ENCODE assay signal across 8 cellular contexts in genomic region chr11:6480299-6480914, GRCh38. TPM values are rescaled to one million over a fixed set of nuclear protein-coding genes. Genes with fewer than 3 reads are reported as not detected.
DNase-seq lines count a peak whose midpoint lies in the region; ATAC-seq and TF ChIP-seq lines count a peak whose summit lies in the region.

No MANE protein-coding gene starts in this region.

- peak overlapping the region; percentile 93 for H3K27ac Mint-ChIP-seq in activated CD4-positive, alpha-beta T cell treated with anti-CD3 and anti-CD28 coated beads, Interleukin-2, amount 10 ng/mL, durations not matched to agents 7 days and 5 days

- CTCF ChIA-PET in activated CD4-positive, alpha-beta T cell treated with anti-CD3 and anti-CD28 coated beads, Interleukin-2, amount 10 ng/mL, durations not matched to agents 7 days and 5 days (lab: Charles Lee) = no interaction called here

- in situ Hi-C loops in astrocyte of the cerebellum (cut with HindIII; ENCODE audit: low sequenced_read_pairs) = no loop called here

- WGBS in liver = 66% methylated on average over 9 of the region's 9 CpGs

- ATAC-seq in HG03432 (IDR thresholded peaks at IDR 0.05; ENCODE audit: unreplicated experiment) (no peak), GM18517 (IDR thresholded peaks at IDR 0.05; ENCODE audit: unreplicated experiment) (no peak)

- H3K36me3 ChIP-seq in liver (ENCODE audit: control insufficient read depth in 4 of 4, insufficient read depth in 3 of 4, low read depth in 1 of 4, low read length in 3 of 4) (peaks cover 6 to 48% (median 26%) of the 10 kb centered on the region in 4 donors), tibial artery (peaks cover 11 to 57% (median 32%) of the 10 kb centered on the region in 3 donors)

- intact Hi-C loops in tibial artery (cut with DNase I; ENCODE audit: low total_unique reads) = loop anchor here (5.0 kb wide), 1 partner anchor 127 kb away; no protein-coding TSS in a partner anchor

- no peaks in the 10 kb centered on the region for H3K9me3 Mint-ChIP-seq in activated CD4-positive, alpha-beta T cell treated with anti-CD3 and anti-CD28 coated beads, Interleukin-2, amount 10 ng/mL, durations not matched to agents 7 days and 5 days

- H3K9me3 ChIP-seq in liver (ENCODE audit: control insufficient read depth in 4 of 4, low read length in 3 of 4) (no peaks in the 10 kb centered on the region), tibial artery (no peaks in the 10 kb centered on the region)

- H3K27me3 ChIP-seq in liver (ENCODE audit: control insufficient read depth in 4 of 4, insufficient read depth in 4 of 4, low read length in 3 of 4) = no peaks in the 10 kb centered on the region
- no peaks in the 10 kb centered on the region for H3K27me3 ChIP-seq in tibial artery

- H3K27ac ChIP-seq in liver (ENCODE audit: low read depth in 1 of 2, low read length in 2 of 2) (peak overlapping the region; percentile 90 to 91), tibial artery (peak overlapping the region; percentile 88 to 91)

- peak overlapping the region; percentile 82 for H3K4me3 Mint-ChIP-seq in activated CD4-positive, alpha-beta T cell treated with anti-CD3 and anti-CD28 coated beads, Interleukin-2, amount 10 ng/mL, durations not matched to agents 7 days and 5 days

- H3K36me3 Mint-ChIP-seq in activated CD4-positive, alpha-beta T cell treated with anti-CD3 and anti-CD28 coated beads, Interleukin-2, amount 10 ng/mL, durations not matched to agents 7 days and 5 days (ENCODE audit: low read depth) = peaks cover 30% of the 10 kb centered on the region

- no peaks in the 10 kb centered on the region for H3K27me3 Mint-ChIP-seq in activated CD4-positive, alpha-beta T cell treated with anti-CD3 and anti-CD28 coated beads, Interleukin-2, amount 10 ng/mL, durations not matched to agents 7 days and 5 days

- H3K4me1 ChIP-seq in liver (ENCODE audit: control insufficient read depth in 4 of 4, insufficient read depth in 4 of 4, low read length in 3 of 4) (peaks cover 6 to 38% (median 26%) of the 10 kb centered on the region in 4 donors), tibial artery (peaks cover 0 to 35% (median 27%) of the 10 kb centered on the region in 4 donors)

- TF ChIP-seq CTCF in astrocyte of the cerebellum (IDR thresholded peaks at IDR 0.05; ENCODE audit: low read depth, low read length, missing control alignments) = no peak
- TF ChIP-seq CTCF in liver (IDR thresholded peaks at IDR 0.05; ENCODE audit: low read depth, low read length, missing input control) = no peak
- no peak for TF ChIP-seq CTCF in tibial artery (IDR thresholded peaks at IDR 0.05)

- H3K9ac ChIP-seq in liver (ENCODE audit: low read depth in 1 of 2, low read length in 2 of 2) = peak overlapping the region; percentile 94 to 96

- TF ChIP-seq RAD21 in liver (IDR thresholded peaks at IDR 0.05) = no peak

- H3K4me1 Mint-ChIP-seq in activated CD4-positive, alpha-beta T cell treated with anti-CD3 and anti-CD28 coated beads, Interleukin-2, amount 10 ng/mL, durations not matched to agents 7 days and 5 days = peaks cover 37% of the 10 kb centered on the region

- POLR2A ChIA-PET in activated CD4-positive, alpha-beta T cell treated with anti-CD3 and anti-CD28 coated beads, Interleukin-2, amount 10 ng/mL, durations not matched to agents 7 days and 5 days (lab: Charles Lee) = no interaction called here

- no peak for DNase-seq in activated CD4-positive, alpha-beta T cell treated with anti-CD3 and anti-CD28 coated beads, Interleukin-2, amount 10 ng/mL, durations not matched to agents 7 days and 5 days
- DNase-seq in activated CD4-positive, alpha-beta T cell treated with anti-CD3 and anti-CD28 coated beads for 4 hours = no peak
- DNase-seq in astrocyte of the cerebellum (ENCODE audit: low read depth) (no peak), tibial artery (no peak), foreskin melanocyte (no peak)

- H3K4me3 ChIP-seq in astrocyte of the cerebellum (ENCODE audit: low read depth, low read length) (peak overlapping the region; percentile 86), liver (ENCODE audit: low read depth in 1 of 3, low read length in 3 of 3) (peak overlapping the region; percentile 71 to 100 (median 80)), tibial artery (peak overlapping the region; percentile 73 to 88)

TF ChIP-seq in liver, 16 proteins besides CTCF, POLR2A, EP300 and RAD21:
- TF ChIP-seq FOXA1 (IDR thresholded peaks at IDR 0.05) (no peak), NR2F2 (IDR thresholded peaks at IDR 0.05) (no peak), GABPA (IDR thresholded peaks at IDR 0.05 in 1 of 2, conservative IDR thresholded peaks at IDR 0.05 in 1 of 2) (no peak), JUND (IDR thresholded peaks at IDR 0.05) (no peak), MAX (IDR thresholded peaks at IDR 0.05) (no peak), EGR1 (IDR thresholded peaks at IDR 0.05; ENCODE audit: low read depth in 2 of 2) (no peak), TAF1 (conservative IDR thresholded peaks at IDR 0.05) (no peak), HNF4G (IDR thresholded peaks at IDR 0.05) (no peak), FOXA2 (IDR thresholded peaks at IDR 0.05) (no peak), REST (IDR thresholded peaks at IDR 0.05) (no peak), RXRA (IDR thresholded peaks at IDR 0.05) (no peak), SP1 (IDR thresholded peaks at IDR 0.05) (no peak), HNF4A (conservative IDR thresholded peaks at IDR 0.05) (no peak), ZBTB33 (IDR thresholded peaks at IDR 0.05) (no peak)

RNA-seq across cellular contexts. Expression of gene ARFIP2, which starts 0.7 kb away (rescaled TPM):
- total RNA-seq in activated CD4-positive, alpha-beta T cell treated with anti-CD3 and anti-CD28 coated beads, Interleukin-2, amount 10 ng/mL, durations not matched to agents 7 days and 5 days = 10 to 100 TPM; 39.0 to 40.6 TPM
- total RNA-seq in liver = 10 to 100 TPM; 16.2 to 42.0 TPM
- 10 to 100 TPM; 21.3 to 26.3 TPM for polyA plus RNA-seq in liver

RNA-seq across cellular contexts. Expression of gene TIMM10B, which starts 0.9 kb away (rescaled TPM):
- 10 to 100 TPM; 25.6 to 27.0 TPM for total RNA-seq in activated CD4-positive, alpha-beta T cell treated with anti-CD3 and anti-CD28 coated beads, Interleukin-2, amount 10 ng/mL, durations not matched to agents 7 days and 5 days
- total RNA-seq in liver = 10 to 100 TPM; 16.9 to 31.9 TPM
- polyA plus RNA-seq in liver = 10 to 100 TPM; 16.1 to 16.4 TPM

RNA-seq across cellular contexts. Expression of gene TRIM3, which starts 6.7 kb away (rescaled TPM):
- 1 to 10 TPM; 6.8 to 8.4 TPM for total RNA-seq in activated CD4-positive, alpha-beta T cell treated with anti-CD3 and anti-CD28 coated beads, Interleukin-2, amount 10 ng/mL, durations not matched to agents 7 days and 5 days
- 10 to 100 TPM in 1 of 2 donors, 1 to 10 TPM in 1; 8.1 to 12.7 TPM for total RNA-seq in liver
- polyA plus RNA-seq in liver = 10 to 100 TPM in 1 of 2 donors, 1 to 10 TPM in 1; 5.2 to 10.1 TPM

RNA-seq across cellular contexts. Expression of gene DNHD1, which starts 16.7 kb away (rescaled TPM):
- 10 to 100 TPM; 15.8 to 18.0 TPM for total RNA-seq in activated CD4-positive, alpha-beta T cell treated with anti-CD3 and anti-CD28 coated beads, Interleukin-2, amount 10 ng/mL, durations not matched to agents 7 days and 5 days
- total RNA-seq in liver = 10 to 100 TPM in 1 of 2 donors, 1 to 10 TPM in 1; 3.8 to 23.6 TPM
- 1 to 10 TPM; 2.1 to 6.3 TPM for polyA plus RNA-seq in liver

RNA-seq across cellular contexts. Expression of gene HPX, which starts 39.6 kb away (rescaled TPM):
- total RNA-seq in activated CD4-positive, alpha-beta T cell treated with anti-CD3 and anti-CD28 coated beads, Interleukin-2, amount 10 ng/mL, durations not matched to agents 7 days and 5 days = under 1 TPM in 1 of 2 experiments, not detected in 1; 0.35 TPM
- 1,000 to 10,000 TPM; 2,251 to 9,224 TPM for total RNA-seq in liver
- 1,000 to 10,000 TPM; 5,349 to 6,171 TPM for polyA plus RNA-seq in liver
